In genomic region chr17:7177210-7177953, GRCh38 we compare ENCODE assay signal across 8 cellular contexts. TPM values are rescaled to one million over a fixed set of nuclear protein-coding genes. Genes with fewer than 3 reads are reported as not detected.
DNase-seq lines count a peak whose midpoint lies in the region; ATAC-seq and TF ChIP-seq lines count a peak whose summit lies in the region.

No MANE protein-coding gene starts in this region.

- H3K27ac ChIP-seq in coronary artery: no peak overlapping the region
- no peak overlapping the region for H3K27ac ChIP-seq in left lung

- H3K27me3 ChIP-seq in left lung: peaks cover 0 to 43% of the 10 kb centered on the region in 2 donors

- peaks cover 9 to 26% of the 10 kb centered on the region in 2 donors for H3K4me1 ChIP-seq in left lung

- ATAC-seq in left lung: peak; percentile 91
- ATAC-seq in GM19035 (IDR thresholded peaks at IDR 0.05; ENCODE audit: unreplicated experiment): no peak

- peaks cover 13% of the 10 kb centered on the region for H3K4me1 Mint-ChIP-seq in activated CD4-positive, alpha-beta T cell treated with anti-CD3 and anti-CD28 coated beads, Interleukin-2, amount 10 ng/mL, durations not matched to agents 7 days and 5 days

- intact Hi-C loops in left lung (cut with DNase I): no loop called here

- DNase-seq in NK-92 treated with Interleukin-12 subunit alpha and Interleukin-12 subunit beta, amount 100 ng/mL, for 24 hours (lab: John Stamatoyannopoulos, UW): peak; percentile 18
- DNase-seq in NK-92 (lab: John Stamatoyannopoulos, UW; ENCODE audit: unreplicated experiment) (no peak), NCI-H2227 (lab: John Stamatoyannopoulos, UW; ENCODE audit: unreplicated experiment) (peak; percentile 83), coronary artery (ENCODE audit: low spot score) (no peak), left lung (peak; percentile 73 to 87)
- DNase-seq in activated CD4-positive, alpha-beta T cell treated with anti-CD3 and anti-CD28 coated beads, Interleukin-2, amount 10 ng/mL, durations not matched to agents 7 days and 5 days: peak; percentile 74
- peak; percentile 66 for DNase-seq in stimulated activated CD4-positive, alpha-beta T cell treated with anti-CD3 and anti-CD28 coated beads, Interleukin-1b, Interleukin-23, amount 100 ng/mL, for 48 hours

- peak overlapping the region; percentile 53 for H3K4me3 Mint-ChIP-seq in activated CD4-positive, alpha-beta T cell treated with anti-CD3 and anti-CD28 coated beads, Interleukin-2, amount 10 ng/mL, durations not matched to agents 7 days and 5 days

- TF ChIP-seq CTCF in coronary artery (IDR thresholded peaks at IDR 0.05) (peak; percentile 79), left lung (IDR thresholded peaks at IDR 0.05) (peak; percentile 86 to 92)

- H3K9me3 ChIP-seq in left lung: no peaks in the 10 kb centered on the region

- peaks cover 14% of the 10 kb centered on the region for H3K27me3 Mint-ChIP-seq in activated CD4-positive, alpha-beta T cell treated with anti-CD3 and anti-CD28 coated beads, Interleukin-2, amount 10 ng/mL, durations not matched to agents 7 days and 5 days

- peak overlapping the region; percentile 52 for H3K27ac Mint-ChIP-seq in activated CD4-positive, alpha-beta T cell treated with anti-CD3 and anti-CD28 coated beads, Interleukin-2, amount 10 ng/mL, durations not matched to agents 7 days and 5 days

- H3K36me3 Mint-ChIP-seq in activated CD4-positive, alpha-beta T cell treated with anti-CD3 and anti-CD28 coated beads, Interleukin-2, amount 10 ng/mL, durations not matched to agents 7 days and 5 days (ENCODE audit: low read depth): no peaks in the 10 kb centered on the region

- no peaks in the 10 kb centered on the region for H3K9me3 Mint-ChIP-seq in activated CD4-positive, alpha-beta T cell treated with anti-CD3 and anti-CD28 coated beads, Interleukin-2, amount 10 ng/mL, durations not matched to agents 7 days and 5 days

- H3K4me3 ChIP-seq in coronary artery: peak overlapping the region; percentile 60
- H3K4me3 ChIP-seq in left lung: peak overlapping the region; percentile 21 to 24

- no peaks in the 10 kb centered on the region for H3K36me3 ChIP-seq in left lung

- POLR2A ChIA-PET in activated CD4-positive, alpha-beta T cell treated with anti-CD3 and anti-CD28 coated beads, Interleukin-2, amount 10 ng/mL, durations not matched to agents 7 days and 5 days (lab: Charles Lee): interaction anchor here (0.6 kb wide), 1 partner anchor 265 kb away, joined by 3 read pairs; no protein-coding TSS in a partner anchor

- CTCF ChIA-PET in activated CD4-positive, alpha-beta T cell treated with anti-CD3 and anti-CD28 coated beads, Interleukin-2, amount 10 ng/mL, durations not matched to agents 7 days and 5 days (lab: Charles Lee): interaction anchor here (0.6 to 2.6 kb wide), 15 partner anchors 10 to 263 kb away, joined by 3 to 13 read pairs (median 4); no protein-coding TSS in a partner anchor

RNA-seq across cellular contexts. Expression of gene ASGR1, which starts 1.8 kb away (rescaled TPM):
- total RNA-seq in activated CD4-positive, alpha-beta T cell treated with anti-CD3 and anti-CD28 coated beads, Interleukin-2, amount 10 ng/mL, durations not matched to agents 7 days and 5 days: under 1 TPM; 0.29 to 0.62 TPM
- 1 to 10 TPM; 2.4 to 7.7 TPM for total RNA-seq in left lung

RNA-seq across cellular contexts. Expression of gene DLG4, which starts 42.3 kb away (rescaled TPM):
- 1 to 10 TPM; 9.4 to 9.5 TPM for total RNA-seq in activated CD4-positive, alpha-beta T cell treated with anti-CD3 and anti-CD28 coated beads, Interleukin-2, amount 10 ng/mL, durations not matched to agents 7 days and 5 days
- total RNA-seq in left lung: 10 to 100 TPM; 25.9 to 33.8 TPM

RNA-seq across cellular contexts. Expression of gene ACADVL, which starts 42.4 kb away (rescaled TPM):
- 100 to 1,000 TPM; 338 to 370 TPM for total RNA-seq in activated CD4-positive, alpha-beta T cell treated with anti-CD3 and anti-CD28 coated beads, Interleukin-2, amount 10 ng/mL, durations not matched to agents 7 days and 5 days
- total RNA-seq in left lung: 100 to 1,000 TPM; 610 to 654 TPM

RNA-seq across cellular contexts. Expression of gene DVL2, which starts 56.9 kb away (rescaled TPM):
- total RNA-seq in activated CD4-positive, alpha-beta T cell treated with anti-CD3 and anti-CD28 coated beads, Interleukin-2, amount 10 ng/mL, durations not matched to agents 7 days and 5 days: 10 to 100 TPM; 53.2 TPM
- total RNA-seq in left lung: 10 to 100 TPM; 36.9 to 46.3 TPM

Comparison
In these comparisons a context has a peak if more than half of its experiments do, and no peak if none do; other contexts are left out.
1. DNase-seq: peak in NK-92 treated with Interleukin-12 subunit alpha and Interleukin-12 subunit beta, amount 100 ng/mL, for 24 hours (single experiment), NCI-H2227 (single experiment), activated CD4-positive, alpha-beta T cell treated with anti-CD3 and anti-CD28 coated beads, Interleukin-2, amount 10 ng/mL, durations not matched to agents 7 days and 5 days (single experiment), left lung (2 of 2) and stimulated activated CD4-positive, alpha-beta T cell treated with anti-CD3 and anti-CD28 coated beads, Interleukin-1b, Interleukin-23, amount 100 ng/mL, for 48 hours (single experiment); none in NK-92 (single experiment) and coronary artery (single experiment).